In genomic region chr1:30731806-30732276, GRCh38 we compare ENCODE assay signal across 17 cellular contexts. TPM values are rescaled to one million over a fixed set of nuclear protein-coding genes. Genes with fewer than 3 reads are reported as not detected.
DNase-seq lines count a peak whose midpoint lies in the region; ATAC-seq lines count a peak whose summit lies in the region.
"Had no signal": no experiment of that assay in that cellular context is flagged by ENCODE, and none has a peak within 500 bp of the region (broad histone marks: within the 10 kb centered on the region; RNA-seq: fewer than 3 reads in every experiment).

No MANE protein-coding gene starts in this region.

- H3K4me1 Mint-ChIP-seq in activated naive CD4-positive, alpha-beta T cell treated with anti-CD3 and anti-CD28 coated beads for 36 hours (ENCODE audit: low read depth), result peaks cover 11% of the 10 kb centered on the region
- no peaks in the 10 kb centered on the region for H3K4me1 Mint-ChIP-seq in activated T-helper 17 cell treated with anti-CD3 and anti-CD28 coated beads, Interleukin-2, amount 50 U/mL, for 72 hours
- H3K4me1 Mint-ChIP-seq in naive thymus-derived CD4-positive, alpha-beta T cell, result peaks cover 19 to 30% (median 23%) of the 10 kb centered on the region in 7 donors

- H3K4me3 Mint-ChIP-seq in activated naive CD4-positive, alpha-beta T cell treated with anti-CD3 and anti-CD28 coated beads for 36 hours, result no peak overlapping the region
- peak overlapping the region; percentile 3 for H3K4me3 Mint-ChIP-seq in activated T-helper 17 cell treated with anti-CD3 and anti-CD28 coated beads, Interleukin-2, amount 50 U/mL, for 72 hours
- H3K4me3 Mint-ChIP-seq in naive thymus-derived CD4-positive, alpha-beta T cell, result peak overlapping the region in 3 of 10 donors; percentile 1 to 34 (median 12)
- H3K4me3 Mint-ChIP-seq: GM23338 had no signal

- peaks cover 23 to 60% (median 28%) of the 10 kb centered on the region in 3 experiments for H3K36me3 ChIP-seq in naive thymus-derived CD4-positive, alpha-beta T cell (ENCODE audit: control insufficient read depth in 2 of 3, insufficient read depth in 3 of 3, low read length in 3 of 3)
- H3K36me3 ChIP-seq in H7 (replicated peaks; ENCODE audit: control insufficient read depth, insufficient read depth, low read length), result no peaks in the 10 kb centered on the region
- H3K36me3 ChIP-seq: cardiac muscle cell, vagina had no signal

- no peaks in the 10 kb centered on the region for H3K9me3 Mint-ChIP-seq in activated naive CD4-positive, alpha-beta T cell treated with anti-CD3 and anti-CD28 coated beads for 36 hours
- H3K9me3 Mint-ChIP-seq in activated T-helper 17 cell treated with anti-CD3 and anti-CD28 coated beads, Interleukin-2, amount 50 U/mL, for 72 hours, result no peaks in the 10 kb centered on the region
- no peaks in the 10 kb centered on the region for H3K9me3 Mint-ChIP-seq in naive thymus-derived CD4-positive, alpha-beta T cell
- H3K9me3 Mint-ChIP-seq: GM23338 had no signal

- H3K27ac ChIP-seq in naive thymus-derived CD4-positive, alpha-beta T cell (ENCODE audit: low read depth, low read length), result peak overlapping the region; percentile 48
- H3K27ac ChIP-seq: cardiac muscle cell, stomach, vagina had no signal

- intact Hi-C loops in activated naive CD4-positive, alpha-beta T cell treated with anti-CD3 and anti-CD28 coated beads for 36 hours (cut with micrococcal nuclease), result no loop called here
- intact Hi-C loops in naive thymus-derived CD4-positive, alpha-beta T cell (cut with micrococcal nuclease), result loop anchor here in 1 of 2 donors (1.0 kb wide), 2 partner anchors 11 to 24 kb away; no protein-coding TSS in a partner anchor

- CTCF ChIA-PET in activated naive CD4-positive, alpha-beta T cell treated with anti-CD3 and anti-CD28 coated beads for 36 hours (lab: Charles Lee), result interaction anchor here (1.0 to 3.9 kb wide), 4 partner anchors 12 to 50 kb away, joined by 4 to 25 read pairs (median 8); no protein-coding TSS in a partner anchor
- CTCF ChIA-PET in naive thymus-derived CD4-positive, alpha-beta T cell (lab: Charles Lee), result interaction anchor here (1.0 to 1.8 kb wide), 3 partner anchors 12 to 29 kb away, joined by 4 to 7 read pairs (median 4); no protein-coding TSS in a partner anchor

- peak; percentile 30 for DNase-seq in activated naive CD4-positive, alpha-beta T cell treated with anti-CD3 and anti-CD28 coated beads, Interleukin-2, amount 50 U/mL, for 16 hours
- no peak for DNase-seq in activated naive CD4-positive, alpha-beta T cell treated with anti-CD3 and anti-CD28 coated beads for 36 hours
- DNase-seq in naive thymus-derived CD4-positive, alpha-beta T cell, result no peak
- DNase-seq in UCSD-AML1 (lab: John Stamatoyannopoulos, UW; ENCODE audit: unreplicated experiment) (no peak), H7 (no peak)
- DNase-seq: activated CD8-positive, alpha-beta memory T cell treated with anti-CD3 and anti-CD28 coated beads for 24 hours; DMS79 treated with DMSO at 0.1 percent for 48 hours; NCI-H1436 treated with DMSO at 0.1 percent for 48 hours; NCI-H446; small intestine; stomach had no signal

- peaks cover 24% of the 10 kb centered on the region for H3K36me3 Mint-ChIP-seq in activated naive CD4-positive, alpha-beta T cell treated with anti-CD3 and anti-CD28 coated beads for 36 hours (ENCODE audit: low read depth)
- peaks cover 53% of the 10 kb centered on the region for H3K36me3 Mint-ChIP-seq in activated T-helper 17 cell treated with anti-CD3 and anti-CD28 coated beads, Interleukin-2, amount 50 U/mL, for 72 hours (ENCODE audit: low read depth)
- H3K36me3 Mint-ChIP-seq in naive thymus-derived CD4-positive, alpha-beta T cell, result peaks cover 11 to 35% (median 14%) of the 10 kb centered on the region in 5 donors

- no peaks in the 10 kb centered on the region for H3K27me3 Mint-ChIP-seq in activated naive CD4-positive, alpha-beta T cell treated with anti-CD3 and anti-CD28 coated beads for 36 hours (ENCODE audit: low read depth)
- H3K27me3 Mint-ChIP-seq in activated T-helper 17 cell treated with anti-CD3 and anti-CD28 coated beads, Interleukin-2, amount 50 U/mL, for 72 hours, result no peaks in the 10 kb centered on the region
- H3K27me3 Mint-ChIP-seq in naive thymus-derived CD4-positive, alpha-beta T cell, result no peaks in the 10 kb centered on the region

- H3K27me3 ChIP-seq in naive thymus-derived CD4-positive, alpha-beta T cell (ENCODE audit: control insufficient read depth in 2 of 2, insufficient read depth in 2 of 2, low read length in 2 of 2), result no peaks in the 10 kb centered on the region
- no peaks in the 10 kb centered on the region for H3K27me3 ChIP-seq in H7 (ENCODE audit: control insufficient read depth, insufficient read depth, low read length)
- H3K27me3 ChIP-seq: cardiac muscle cell, stomach, vagina had no signal

- no peak overlapping the region for H3K4me3 ChIP-seq in naive thymus-derived CD4-positive, alpha-beta T cell (ENCODE audit: low read length)
- no peak overlapping the region for H3K4me3 ChIP-seq in H7 (ENCODE audit: insufficient read depth, low read depth, low read length)
- H3K4me3 ChIP-seq: cardiac muscle cell, GM23338, stomach, vagina had no signal

- no peak overlapping the region for H3K27ac Mint-ChIP-seq in activated naive CD4-positive, alpha-beta T cell treated with anti-CD3 and anti-CD28 coated beads for 36 hours
- peak overlapping the region; percentile 59 for H3K27ac Mint-ChIP-seq in activated T-helper 17 cell treated with anti-CD3 and anti-CD28 coated beads, Interleukin-2, amount 50 U/mL, for 72 hours
- peak overlapping the region; percentile 62 to 89 (median 86) for H3K27ac Mint-ChIP-seq in naive thymus-derived CD4-positive, alpha-beta T cell
- H3K27ac Mint-ChIP-seq: GM23338 had no signal

- peak; percentile 73 for ATAC-seq in activated T-helper 17 cell treated with anti-CD3 and anti-CD28 coated beads, Interleukin-2, amount 50 U/mL, for 72 hours (replicated peaks)
- no peak for ATAC-seq in naive thymus-derived CD4-positive, alpha-beta T cell
- ATAC-seq in HG02623 (IDR thresholded peaks at IDR 0.05; ENCODE audit: unreplicated experiment) (no peak), GM19467 (IDR thresholded peaks at IDR 0.05; ENCODE audit: unreplicated experiment) (no peak)
- ATAC-seq: GM23338 had no signal

- no peaks in the 10 kb centered on the region for H3K9me3 ChIP-seq in naive thymus-derived CD4-positive, alpha-beta T cell (ENCODE audit: control insufficient read depth in 2 of 3, low read length in 3 of 3)
- H3K9me3 ChIP-seq: stomach, vagina had no signal

- peaks cover 4 to 10% of the 10 kb centered on the region in 2 donors for H3K4me1 ChIP-seq in naive thymus-derived CD4-positive, alpha-beta T cell (ENCODE audit: control insufficient read depth in 2 of 2, insufficient read depth in 2 of 2, low read length in 2 of 2)
- H3K4me1 ChIP-seq: stomach, vagina had no signal

- POLR2A ChIA-PET in naive thymus-derived CD4-positive, alpha-beta T cell (lab: Charles Lee), result interaction anchor here (0.6 to 42.4 kb wide), 3 partner anchors 12 to 166 kb away, joined by 3 to 1281 read pairs (median 30); partner anchors contain the start of gene LAPTM5

RNA-seq across cellular contexts. Expression of gene MATN1, which starts 8.5 kb away (rescaled TPM):
- under 1 TPM; 0.36 to 0.37 TPM for total RNA-seq in activated naive CD4-positive, alpha-beta T cell treated with anti-CD3 and anti-CD28 coated beads for 36 hours
- total RNA-seq in activated T-helper 17 cell treated with anti-CD3 and anti-CD28 coated beads, Interleukin-2, amount 50 U/mL, for 72 hours, result under 1 TPM; 0.26 to 0.52 TPM
- total RNA-seq in naive thymus-derived CD4-positive, alpha-beta T cell, result 1 to 10 TPM in 2 of 5 experiments, under 1 TPM in 3; 0.08 to 3.6 (median 0.22) TPM
- not detected for polyA plus RNA-seq in naive thymus-derived CD4-positive, alpha-beta T cell
- 0.26 and 0.76 TPM in 2 replicates for total RNA-seq in H7 (2014; rRNA removed; shearing (Covaris generic))
- polyA plus RNA-seq: stomach had no signal

RNA-seq across cellular contexts. Expression of gene LAPTM5, which starts 25.7 kb away (rescaled TPM):
- total RNA-seq in activated naive CD4-positive, alpha-beta T cell treated with anti-CD3 and anti-CD28 coated beads for 36 hours, result 100 to 1,000 TPM; 205 to 208 TPM
- 100 to 1,000 TPM; 316 to 333 TPM for total RNA-seq in activated T-helper 17 cell treated with anti-CD3 and anti-CD28 coated beads, Interleukin-2, amount 50 U/mL, for 72 hours
- total RNA-seq in naive thymus-derived CD4-positive, alpha-beta T cell, result 100 to 1,000 TPM; 464 to 783 (median 647) TPM
- polyA plus RNA-seq in naive thymus-derived CD4-positive, alpha-beta T cell, result 100 to 1,000 TPM; 551 to 556 TPM
- 0.26 and 0.28 TPM in 2 replicates for total RNA-seq in H7 (2014; rRNA removed; shearing (Covaris generic))
- total RNA-seq: GM23338 had no signal

Comparison
In these comparisons a context has a peak if more than half of its experiments do, and no peak if none do; other contexts are left out.
1. RNA of gene LAPTM5, which starts 25.7 kb away (total RNA-seq): 464 to 783 TPM in naive thymus-derived CD4-positive, alpha-beta T cell, 316 to 333 TPM in activated T-helper 17 cell treated with anti-CD3 and anti-CD28 coated beads, Interleukin-2, amount 50 U/mL, for 72 hours and 205 to 208 TPM in activated naive CD4-positive, alpha-beta T cell treated with anti-CD3 and anti-CD28 coated beads for 36 hours; 0.26 to 0.28 TPM in H7; every median in the first group is over 100 times any median in the second.